Comparison of ENCODE assay signal across 30 cellular contexts in the genomic region with DNA sequence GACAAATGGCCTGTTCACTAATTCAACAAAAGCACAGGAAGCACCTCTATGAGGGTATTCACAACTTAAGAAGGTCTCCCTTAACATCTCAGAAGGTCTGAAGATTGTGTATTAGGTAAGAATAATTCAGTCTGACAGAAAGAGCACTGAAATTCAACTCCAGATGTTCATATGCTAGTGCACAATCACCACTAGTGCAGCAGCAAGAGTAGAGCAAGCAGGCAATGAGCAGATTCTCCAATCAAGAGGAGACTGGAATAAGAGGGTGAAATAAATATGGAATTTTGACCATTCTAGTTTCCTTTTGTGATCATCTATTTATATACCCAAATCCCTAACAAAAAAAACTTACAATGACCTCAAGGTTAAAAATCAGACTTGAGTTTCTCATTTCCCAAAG. TPM values are rescaled to one million over a fixed set of nuclear protein-coding genes. Genes with fewer than 3 reads are reported as not detected.
DNase-seq lines count a peak whose midpoint lies in the region; ATAC-seq and TF ChIP-seq lines count a peak whose summit lies in the region.
"Had no signal": no experiment of that assay in that cellular context is flagged by ENCODE, and none has a peak within 500 bp of the region (broad histone marks: within the 10 kb centered on the region; RNA-seq: fewer than 3 reads in every experiment).

No MANE protein-coding gene starts in this region.

- POLR2A ChIA-PET in WTC11 (lab: Charles Lee) = no interaction called here

- peaks cover 1% of the 10 kb centered on the region for H3K36me3 Mint-ChIP-seq in activated naive CD4-positive, alpha-beta T cell treated with anti-CD3 and anti-CD28 coated beads, Interleukin-2, amount 50 U/mL, for 24 hours
- H3K36me3 Mint-ChIP-seq in WTC11 = no peaks in the 10 kb centered on the region

- no peak overlapping the region for H3K4me3 ChIP-seq in skeletal muscle tissue (ENCODE audit: low read length in 3 of 3)
- H3K4me3 ChIP-seq: esophagus muscularis mucosa, heart left ventricle, ovary, SJSA1 had no signal

- peak overlapping the region; percentile 37 for H3K27ac Mint-ChIP-seq in activated naive CD4-positive, alpha-beta T cell treated with anti-CD3 and anti-CD28 coated beads, Interleukin-2, amount 50 U/mL, for 24 hours
- H3K27ac Mint-ChIP-seq in WTC11 = peak overlapping the region; percentile 82
- H3K27ac Mint-ChIP-seq: dendritic cell treated with granulocyte-macrophage colony-stimulating factor and Interleukin-4, amounts not matched to agents 40 ng/mL and 50 ng/mL, for 4 days; stimulated activated naive CD8-positive, alpha-beta T cell treated with anti-CD3 and anti-CD28 coated beads, Interleukin-15, Interleukin-2, amounts not matched to agents 100 ng/mL and 50 ng/mL, for 24 hours had no signal

- no peaks in the 10 kb centered on the region for H3K27me3 Mint-ChIP-seq in activated naive CD4-positive, alpha-beta T cell treated with anti-CD3 and anti-CD28 coated beads, Interleukin-2, amount 50 U/mL, for 24 hours
- H3K27me3 Mint-ChIP-seq in WTC11 (ENCODE audit: low read depth) = no peaks in the 10 kb centered on the region
- H3K27me3 Mint-ChIP-seq: central memory CD8-positive, alpha-beta T cell; dendritic cell treated with granulocyte-macrophage colony-stimulating factor and Interleukin-4, amounts not matched to agents 40 ng/mL and 50 ng/mL, for 4 days; stimulated activated naive CD8-positive, alpha-beta T cell treated with anti-CD3 and anti-CD28 coated beads, Interleukin-15, Interleukin-2, amounts not matched to agents 100 ng/mL and 50 ng/mL, for 24 hours had no signal

- peaks cover 40% of the 10 kb centered on the region for H3K4me1 Mint-ChIP-seq in activated naive CD4-positive, alpha-beta T cell treated with anti-CD3 and anti-CD28 coated beads, Interleukin-2, amount 50 U/mL, for 24 hours
- peaks cover 63% of the 10 kb centered on the region for H3K4me1 Mint-ChIP-seq in WTC11

- H3K4me1 ChIP-seq in skeletal muscle tissue (ENCODE audit: control insufficient read depth in 3 of 3, insufficient read depth in 3 of 3, low read length in 3 of 3) = no peaks in the 10 kb centered on the region
- H3K4me1 ChIP-seq: BE2C, foreskin keratinocyte, heart left ventricle had no signal

- TF ChIP-seq CTCF in WTC11 (IDR thresholded peaks at IDR 0.05) = no peak

- no peak overlapping the region for H3K4me3 Mint-ChIP-seq in activated naive CD4-positive, alpha-beta T cell treated with anti-CD3 and anti-CD28 coated beads, Interleukin-2, amount 50 U/mL, for 24 hours
- no peak overlapping the region for H3K4me3 Mint-ChIP-seq in WTC11
- H3K4me3 Mint-ChIP-seq: central memory CD8-positive, alpha-beta T cell; dendritic cell treated with granulocyte-macrophage colony-stimulating factor and Interleukin-4, amounts not matched to agents 40 ng/mL and 50 ng/mL, for 4 days; endodermal cell; neural crest cell; stimulated activated naive CD8-positive, alpha-beta T cell treated with anti-CD3 and anti-CD28 coated beads, Interleukin-15, Interleukin-2, amounts not matched to agents 100 ng/mL and 50 ng/mL, for 24 hours had no signal

- ATAC-seq in WTC11 (peak; percentile 8), left lobe of liver (peak; percentile 51), HG03342 (IDR thresholded peaks at IDR 0.05; ENCODE audit: unreplicated experiment) (no peak), GM21529 (IDR thresholded peaks at IDR 0.05; ENCODE audit: unreplicated experiment) (no peak)
- ATAC-seq: foreskin keratinocyte had no signal

- H3K36me3 ChIP-seq in skeletal muscle tissue (ENCODE audit: control insufficient read depth in 3 of 3, insufficient read depth in 3 of 3, low read length in 3 of 3) = no peaks in the 10 kb centered on the region
- H3K36me3 ChIP-seq: BE2C, esophagus muscularis mucosa, ovary had no signal

- no peaks in the 10 kb centered on the region for H3K9me3 Mint-ChIP-seq in activated naive CD4-positive, alpha-beta T cell treated with anti-CD3 and anti-CD28 coated beads, Interleukin-2, amount 50 U/mL, for 24 hours
- H3K9me3 Mint-ChIP-seq in WTC11 = no peaks in the 10 kb centered on the region
- H3K9me3 Mint-ChIP-seq: central memory CD8-positive, alpha-beta T cell; dendritic cell treated with granulocyte-macrophage colony-stimulating factor and Interleukin-4, amounts not matched to agents 40 ng/mL and 50 ng/mL, for 4 days; endodermal cell; neural crest cell; stimulated activated naive CD8-positive, alpha-beta T cell treated with anti-CD3 and anti-CD28 coated beads, Interleukin-15, Interleukin-2, amounts not matched to agents 100 ng/mL and 50 ng/mL, for 24 hours had no signal

- no peaks in the 10 kb centered on the region for H3K27me3 ChIP-seq in skeletal muscle tissue (ENCODE audit: control insufficient read depth in 3 of 3, insufficient read depth in 3 of 3, low read length in 3 of 3)
- H3K27me3 ChIP-seq: BE2C, esophagus muscularis mucosa, foreskin keratinocyte, heart left ventricle, ovary, SJSA1 had no signal

- CTCF ChIA-PET in WTC11 (lab: Charles Lee) = interaction anchor here (1.6 kb wide), 1 partner anchor 133 kb away, joined by 4 read pairs; no protein-coding TSS in a partner anchor

- no peaks in the 10 kb centered on the region for H3K9me3 ChIP-seq in skeletal muscle tissue (ENCODE audit: control insufficient read depth in 3 of 3, low read length in 3 of 3)
- H3K9me3 ChIP-seq: BE2C, esophagus muscularis mucosa, heart left ventricle, ovary, SJSA1 had no signal

- H3K9ac ChIP-seq in skeletal muscle tissue (ENCODE audit: low read depth in 1 of 3, low read length in 3 of 3) = no peak overlapping the region

- peak overlapping the region; percentile 16 for H3K27ac ChIP-seq in skeletal muscle tissue (ENCODE audit: low read depth, low read length)
- H3K27ac ChIP-seq: esophagus muscularis mucosa, foreskin keratinocyte, heart left ventricle, ovary, SJSA1 had no signal

- DNase-seq in activated naive CD4-positive, alpha-beta T cell treated with Interleukin-2 at 50 U/mL for 16 hours = no peak
- DNase-seq in WTC11 (ENCODE audit: low spot score) (no peak), left lobe of liver (ENCODE audit: low spot score) (no peak)
- DNase-seq in stimulated activated CD4-positive, alpha-beta T cell treated with anti-CD3 and anti-CD28 coated beads, Interleukin-4, amount 100 ng/mL, for 4 hours = no peak
- DNase-seq: activated CD4-positive, CD25-positive, alpha-beta regulatory T cell; activated gamma-delta T cell treated with Interleukin-2 at 50 U/mL for 16 hours; activated T-cell treated with anti-CD3 and anti-CD28 coated beads, Interleukin-2, amount 50 U/mL, for 48 hours; BE2C; DMS153; endodermal cell; foreskin keratinocyte; heart left ventricle; NCI-H146; NCI-H2107; NCI-H446; NCI-H774; ovary; stimulated activated CD4-positive, alpha-beta T cell treated with anti-CD3 and anti-CD28 coated beads, Interleukin-2, amount 100 ng/mL, for 24 hours; stimulated activated CD8-positive, alpha-beta memory T cell treated with anti-CD3 and anti-CD28 coated beads, Interleukin-4, amount 100 ng/mL, for 48 hours; T-helper 1 cell had no signal

TF ChIP-seq in WTC11, 78 proteins besides CTCF, POLR2A, EP300 and RAD21:
- TF ChIP-seq ZNF219 (CRISPR knock-in tag; IDR thresholded peaks at IDR 0.05; ENCODE audit: borderline replicate concordance) (no peak), FOXJ3 (CRISPR knock-in tag; IDR thresholded peaks at IDR 0.05; ENCODE audit: borderline replicate concordance) (no peak), KAT7 (CRISPR knock-in tag; IDR thresholded peaks at IDR 0.05; ENCODE audit: borderline replicate concordance) (no peak), ZNF317 (CRISPR knock-in tag; IDR thresholded peaks at IDR 0.05; ENCODE audit: borderline replicate concordance, low read depth) (no peak), PRRX2 (CRISPR knock-in tag; IDR thresholded peaks at IDR 0.05) (no peak), RELA (CRISPR knock-in tag; IDR thresholded peaks at IDR 0.05; ENCODE audit: borderline replicate concordance) (no peak)
- TF ChIP-seq, protein P1, sequence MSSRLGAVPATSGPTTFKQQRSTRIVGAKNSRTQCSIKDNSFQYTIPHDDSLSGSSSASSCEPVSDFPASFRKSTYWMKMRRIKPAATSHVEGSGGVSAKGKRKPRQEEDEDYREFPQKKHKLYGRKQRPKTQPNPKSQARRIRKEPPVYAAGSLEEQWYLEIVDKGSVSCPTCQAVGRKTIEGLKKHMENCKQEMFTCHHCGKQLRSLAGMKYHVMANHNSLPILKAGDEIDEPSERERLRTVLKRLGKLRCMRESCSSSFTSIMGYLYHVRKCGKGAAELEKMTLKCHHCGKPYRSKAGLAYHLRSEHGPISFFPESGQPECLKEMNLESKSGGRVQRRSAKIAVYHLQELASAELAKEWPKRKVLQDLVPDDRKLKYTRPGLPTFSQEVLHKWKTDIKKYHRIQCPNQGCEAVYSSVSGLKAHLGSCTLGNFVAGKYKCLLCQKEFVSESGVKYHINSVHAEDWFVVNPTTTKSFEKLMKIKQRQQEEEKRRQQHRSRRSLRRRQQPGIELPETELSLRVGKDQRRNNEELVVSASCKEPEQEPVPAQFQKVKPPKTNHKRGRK (CRISPR knock-in tag; IDR thresholded peaks at IDR 0.05; ENCODE audit: borderline replicate concordance) = no peak
- TF ChIP-seq, protein P2, sequence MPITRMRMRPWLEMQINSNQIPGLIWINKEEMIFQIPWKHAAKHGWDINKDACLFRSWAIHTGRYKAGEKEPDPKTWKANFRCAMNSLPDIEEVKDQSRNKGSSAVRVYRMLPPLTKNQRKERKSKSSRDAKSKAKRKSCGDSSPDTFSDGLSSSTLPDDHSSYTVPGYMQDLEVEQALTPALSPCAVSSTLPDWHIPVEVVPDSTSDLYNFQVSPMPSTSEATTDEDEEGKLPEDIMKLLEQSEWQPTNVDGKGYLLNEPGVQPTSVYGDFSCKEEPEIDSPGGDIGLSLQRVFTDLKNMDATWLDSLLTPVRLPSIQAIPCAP (CRISPR knock-in tag; IDR thresholded peaks at IDR 0.05) = no peak
- TF ChIP-seq, protein P3, sequence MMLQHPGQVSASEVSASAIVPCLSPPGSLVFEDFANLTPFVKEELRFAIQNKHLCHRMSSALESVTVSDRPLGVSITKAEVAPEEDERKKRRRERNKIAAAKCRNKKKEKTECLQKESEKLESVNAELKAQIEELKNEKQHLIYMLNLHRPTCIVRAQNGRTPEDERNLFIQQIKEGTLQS (CRISPR knock-in tag; conservative IDR thresholded peaks at IDR 0.05) = no peak

RNA-seq across cellular contexts. Expression of a gene that starts 52.0 kb away (rescaled TPM):
- total RNA-seq in WTC11 (2021) (18.2 to 18.5 TPM (median 18.3 TPM) in 3 replicates), left lobe of liver (9.9 TPM), skeletal muscle tissue (7.8 TPM)

Comparison
In these comparisons a context has a peak if more than half of its experiments do, and no peak if none do; other contexts are left out.
1. ATAC-seq: peak in WTC11 (single experiment) and left lobe of liver (single experiment); none in HG03342 (single experiment) and GM21529 (single experiment).